ENCODE assay signal across 10 cellular contexts in genomic region chr10:110083884-110084283, GRCh38.
DNase-seq lines count a peak whose midpoint lies in the region; ATAC-seq and TF ChIP-seq lines count a peak whose summit lies in the region.
"Had no signal": no experiment of that assay in that cellular context is flagged by ENCODE, and none has a peak within 500 bp of the region (broad histone marks: within the 10 kb centered on the region; RNA-seq: fewer than 3 reads in every experiment).

No MANE protein-coding gene starts in this region.

- H4K20me1 ChIP-seq in hepatocyte (ENCODE audit: insufficient read depth, poor library complexity, severe bottlenecking) = no peaks in the 10 kb centered on the region

- no peak overlapping the region for H3K4me2 ChIP-seq in hepatocyte

- no peak for ATAC-seq in Right ventricle myocardium superior (ENCODE audit: poor library complexity)
- peak; percentile 37; the same call in 2 of the 3 replicates for ATAC-seq in SK-N-SH treated with all-trans-retinoic acid at 6 μM for 48 hours
- ATAC-seq in psoas muscle = no peak
- ATAC-seq in GM21423 (IDR thresholded peaks at IDR 0.05; ENCODE audit: unreplicated experiment) = no peak
- no peak for ATAC-seq in GM18517 (IDR thresholded peaks at IDR 0.05; ENCODE audit: unreplicated experiment)
- ATAC-seq: HCT116 had no signal

- no peak for DNase-seq in right atrium auricular region (ENCODE audit: low spot score)
- no peak for DNase-seq in Right ventricle myocardium superior
- peak; percentile 24 for DNase-seq in hepatocyte (ENCODE audit: low spot score)
- DNase-seq in psoas muscle = no peak
- no peak for DNase-seq in SHP77 (lab: John Stamatoyannopoulos, UW)
- DNase-seq: activated T-cell treated with anti-CD3 and anti-CD28 coated beads, Interleukin-2, amount 50 U/mL, for 48 hours had no signal

- TF ChIP-seq CTCF in right atrium auricular region (IDR thresholded peaks at IDR 0.05) (no peak), hepatocyte (IDR thresholded peaks at IDR 0.05; ENCODE audit: poor library complexity) (no peak), psoas muscle (IDR thresholded peaks at IDR 0.05) (no peak)

- H3K9me3 ChIP-seq in right atrium auricular region (no peaks in the 10 kb centered on the region), hepatocyte (ENCODE audit: low read depth) (no peaks in the 10 kb centered on the region), psoas muscle (no peaks in the 10 kb centered on the region)

- intact Hi-C loops in Right ventricle myocardium superior (cut with DNase I) = no loop called here
- intact Hi-C loops in psoas muscle (cut with DNase I) = no loop called here

- no peak overlapping the region for H3K4me3 ChIP-seq in right atrium auricular region
- H3K4me3 ChIP-seq in hepatocyte = no peak overlapping the region
- H3K4me3 ChIP-seq in psoas muscle = no peak overlapping the region

- peaks cover 94% of the 10 kb centered on the region for H3K79me2 ChIP-seq in hepatocyte

- H3K9me2 ChIP-seq in hepatocyte (replicated peaks; ENCODE audit: insufficient read depth) = no peaks in the 10 kb centered on the region

- H3K4me1 ChIP-seq in right atrium auricular region (peaks cover 0 to 64% of the 10 kb centered on the region in 2 donors), hepatocyte (ENCODE audit: insufficient read depth) (peaks cover 26% of the 10 kb centered on the region), psoas muscle (peaks cover 29% of the 10 kb centered on the region)

- H3K27me3 ChIP-seq in right atrium auricular region = no peaks in the 10 kb centered on the region
- no peaks in the 10 kb centered on the region for H3K27me3 ChIP-seq in hepatocyte
- no peaks in the 10 kb centered on the region for H3K27me3 ChIP-seq in psoas muscle (ENCODE audit: insufficient read depth in 3 of 3, low read length in 2 of 3)

- H2AFZ ChIP-seq in hepatocyte = no peak overlapping the region

- H3K27ac ChIP-seq in right atrium auricular region = peak overlapping the region; percentile 13 to 67
- H3K27ac ChIP-seq in hepatocyte = peak overlapping the region; percentile 14
- H3K27ac ChIP-seq in psoas muscle = no peak overlapping the region

- no peaks in the 10 kb centered on the region for H3K36me3 ChIP-seq in right atrium auricular region
- H3K36me3 ChIP-seq in hepatocyte (replicated peaks; ENCODE audit: insufficient read depth, low read depth) = no peaks in the 10 kb centered on the region
- H3K36me3 ChIP-seq in psoas muscle (ENCODE audit: insufficient read depth in 1 of 2, low read depth in 1 of 2) = no peaks in the 10 kb centered on the region

TF ChIP-seq in SK-N-SH treated with all-trans-retinoic acid at 6 μM for 48 hours, 23 proteins besides CTCF, POLR2A, EP300 and RAD21:
- TF ChIP-seq ZFP3 (CRISPR knock-in tag; IDR thresholded peaks at IDR 0.05) (no peak), ZFP30 (CRISPR knock-in tag; IDR thresholded peaks at IDR 0.05) (no peak), ISL1 (CRISPR knock-in tag; IDR thresholded peaks at IDR 0.05) (no peak), TCF4 (CRISPR knock-in tag; IDR thresholded peaks at IDR 0.05; ENCODE audit: borderline replicate concordance) (no peak), TSHZ2 (CRISPR knock-in tag; IDR thresholded peaks at IDR 0.05) (no peak), ZNF70 (CRISPR knock-in tag; IDR thresholded peaks at IDR 0.05) (no peak), CSDC2 (CRISPR knock-in tag; IDR thresholded peaks at IDR 0.05) (no peak), ZC3H10 (CRISPR knock-in tag; IDR thresholded peaks at IDR 0.05) (no peak), BACH2 (CRISPR knock-in tag; IDR thresholded peaks at IDR 0.05; ENCODE audit: borderline replicate concordance) (no peak), PPARA (CRISPR knock-in tag; IDR thresholded peaks at IDR 0.05; ENCODE audit: borderline replicate concordance) (no peak), SNAI2 (CRISPR knock-in tag; IDR thresholded peaks at IDR 0.05) (no peak), OSR1 (CRISPR knock-in tag; IDR thresholded peaks at IDR 0.05) (no peak), ZNF565 (CRISPR knock-in tag; conservative IDR thresholded peaks at IDR 0.05; ENCODE audit: low read depth) (no peak), ZNF8 (CRISPR knock-in tag; IDR thresholded peaks at IDR 0.05) (no peak), TOX (CRISPR knock-in tag; IDR thresholded peaks at IDR 0.05; ENCODE audit: borderline replicate concordance) (no peak)
